ENCODE assay signal across 1 cellular context in genomic region chr4:119210760-119211159, GRCh38.
TF ChIP-seq lines count a peak whose summit lies in the region.

No MANE protein-coding gene starts in this region.

TF ChIP-seq in HepG2, 621 proteins besides CTCF, POLR2A, EP300 and RAD21 (continued from another document):
- TF ChIP-seq U2AF2 (IDR thresholded peaks at IDR 0.05; ENCODE audit: low read depth, low read length) (no peak), TCF12 (IDR thresholded peaks at IDR 0.05) (no peak), TCF12 (CRISPR knock-in tag; IDR thresholded peaks at IDR 0.05) (no peak), ZNF740 (CRISPR knock-in tag; IDR thresholded peaks at IDR 0.05) (no peak), FOXA1 (IDR thresholded peaks at IDR 0.05) (no peak), FOXA1 (CRISPR knock-in tag; IDR thresholded peaks at IDR 0.05) (no peak), ZNF484 (CRISPR knock-in tag; IDR thresholded peaks at IDR 0.05; ENCODE audit: borderline replicate concordance, low read depth) (no peak), RFX1 (IDR thresholded peaks at IDR 0.05) (no peak), ZBED4 (CRISPR knock-in tag; IDR thresholded peaks at IDR 0.05; ENCODE audit: borderline replicate concordance) (no peak), PHF20 (CRISPR knock-in tag; IDR thresholded peaks at IDR 0.05) (no peak), ARID5B (CRISPR knock-in tag; IDR thresholded peaks at IDR 0.05) (no peak), MNT (IDR thresholded peaks at IDR 0.05) (no peak), ZNF891 (CRISPR knock-in tag; IDR thresholded peaks at IDR 0.05) (no peak), SMC3 (IDR thresholded peaks at IDR 0.05; ENCODE audit: low read length) (no peak), FOXO4 (CRISPR knock-in tag; conservative IDR thresholded peaks at IDR 0.05) (no peak), ZNF7 (CRISPR knock-in tag; IDR thresholded peaks at IDR 0.05) (no peak), XRCC5 (optimal IDR thresholded peaks at IDR 0.05; ENCODE audit: low read length) (no peak), ZNF557 (CRISPR knock-in tag; IDR thresholded peaks at IDR 0.05) (no peak)
